ENCODE assay signal across 13 cellular contexts in the genomic region with DNA sequence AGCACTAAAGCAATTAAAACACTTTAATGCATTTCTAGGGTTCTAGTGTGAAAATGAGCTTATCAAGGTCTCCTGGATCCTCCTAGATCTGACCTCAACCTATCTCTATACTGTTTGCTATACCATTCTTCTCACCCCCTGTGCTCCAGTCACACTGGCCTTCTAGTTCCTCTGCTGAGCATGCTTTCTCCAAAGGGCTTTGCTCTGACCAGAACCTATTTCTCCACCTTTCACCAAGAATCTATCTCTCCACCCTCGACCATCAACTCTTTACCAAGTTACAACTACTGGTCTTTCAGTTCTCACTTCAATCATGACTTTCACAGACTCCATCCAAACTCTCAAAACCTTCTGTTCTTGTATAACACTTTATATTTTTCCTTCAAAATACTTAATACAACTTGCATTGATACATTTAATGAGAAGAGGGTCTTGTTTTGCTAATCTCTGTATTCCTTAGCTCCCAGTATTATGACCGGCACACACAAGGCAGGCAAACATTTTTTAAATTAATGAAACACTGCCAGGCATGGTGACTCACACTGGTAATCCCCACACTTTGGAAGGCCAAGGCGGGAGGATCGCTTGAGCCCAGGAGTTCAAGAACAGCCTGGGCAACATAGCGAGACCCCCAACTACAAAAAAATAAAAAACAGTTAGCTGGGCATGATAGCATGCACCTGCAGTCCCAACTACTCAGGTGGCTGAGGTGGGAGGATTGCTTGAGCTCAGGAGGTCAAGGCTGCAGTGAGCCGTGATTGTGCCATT. TPM values are rescaled to one million over a fixed set of nuclear protein-coding genes. Genes with fewer than 3 reads are reported as not detected.
DNase-seq lines count a peak whose midpoint lies in the region; ATAC-seq and TF ChIP-seq lines count a peak whose summit lies in the region.
"Had no signal": no experiment of that assay in that cellular context is flagged by ENCODE, and none has a peak within 500 bp of the region (broad histone marks: within the 10 kb centered on the region; RNA-seq: fewer than 3 reads in every experiment).

No MANE protein-coding gene starts in this region.

- peak overlapping the region in 2 of 3 donors; percentile 6 to 56 for H3K27ac Mint-ChIP-seq in CD4-positive, CD25-positive, alpha-beta regulatory T cell
- H3K27ac Mint-ChIP-seq in mesothelial cell of epicardium: no peak overlapping the region
- H3K27ac Mint-ChIP-seq: activated naive CD4-positive, alpha-beta T cell treated with anti-CD3 and anti-CD28 coated beads for 36 hours had no signal

- TF ChIP-seq CTCF in ascending aorta (IDR thresholded peaks at IDR 0.05): no peak
- no peak for TF ChIP-seq CTCF in mesothelial cell of epicardium (IDR thresholded peaks at IDR 0.05; ENCODE audit: unreplicated experiment)

- no peaks in the 10 kb centered on the region for H3K27me3 Mint-ChIP-seq in CD4-positive, CD25-positive, alpha-beta regulatory T cell
- no peaks in the 10 kb centered on the region for H3K27me3 Mint-ChIP-seq in mesothelial cell of epicardium (ENCODE audit: low read depth)

- intact Hi-C loops in ascending aorta (cut with DNase I): no loop called here

- no peak for DNase-seq in CD4-positive, CD25-positive, alpha-beta regulatory T cell
- DNase-seq in ascending aorta (ENCODE audit: low spot score in 2 of 2) (no peak), kidney tubule cell (ENCODE audit: low spot score) (peak; percentile 41), mesothelial cell of epicardium (ENCODE audit: low spot score in 2 of 2, unreplicated experiment in 2 of 2) (no peak), COLO829 (ENCODE audit: low spot score) (no peak), GOT3 (lab: John Stamatoyannopoulos, UW) (no peak)
- no peak for DNase-seq in activated CD4-positive, CD25-positive, alpha-beta regulatory T cell (lab: John Stamatoyannopoulos, UW)
- DNase-seq: activated naive CD4-positive, alpha-beta T cell treated with anti-CD3 and anti-CD28 coated beads for 36 hours; NCI-H1417 treated with DMSO at 0.1 percent for 48 hours; OCI-M1 had no signal

- H3K27ac ChIP-seq in CD4-positive, CD25-positive, alpha-beta regulatory T cell (ENCODE audit: insufficient read depth, low read length, poor library complexity, severe bottlenecking): no peak overlapping the region
- peak overlapping the region; percentile 25 to 53 for H3K27ac ChIP-seq in ascending aorta
- H3K27ac ChIP-seq: epithelial cell of prostate had no signal

- peak overlapping the region in 3 of 4 donors; percentile 17 to 62 (median 18) for H3K4me3 Mint-ChIP-seq in CD4-positive, CD25-positive, alpha-beta regulatory T cell
- H3K4me3 Mint-ChIP-seq in mesothelial cell of epicardium: no peak overlapping the region
- H3K4me3 Mint-ChIP-seq: activated naive CD4-positive, alpha-beta T cell treated with anti-CD3 and anti-CD28 coated beads for 36 hours had no signal

- peaks cover 57 to 82% (median 64%) of the 10 kb centered on the region in 4 donors for H3K4me1 Mint-ChIP-seq in CD4-positive, CD25-positive, alpha-beta regulatory T cell
- H3K4me1 Mint-ChIP-seq in mesothelial cell of epicardium: peaks cover 28% of the 10 kb centered on the region

- H3K36me3 Mint-ChIP-seq in CD4-positive, CD25-positive, alpha-beta regulatory T cell: no peaks in the 10 kb centered on the region
- no peaks in the 10 kb centered on the region for H3K36me3 Mint-ChIP-seq in mesothelial cell of epicardium

- peaks cover 24% of the 10 kb centered on the region for H3K4me1 ChIP-seq in CD4-positive, CD25-positive, alpha-beta regulatory T cell (ENCODE audit: control insufficient read depth, insufficient read depth, low read length, poor library complexity, severe bottlenecking)
- peaks cover 3 to 68% of the 10 kb centered on the region in 2 donors for H3K4me1 ChIP-seq in ascending aorta

- H3K9me3 ChIP-seq in CD4-positive, CD25-positive, alpha-beta regulatory T cell (ENCODE audit: control insufficient read depth in 2 of 2, low read length in 2 of 2): no peaks in the 10 kb centered on the region
- H3K9me3 ChIP-seq in ascending aorta: no peaks in the 10 kb centered on the region

- ATAC-seq in CD4-positive, CD25-positive, alpha-beta regulatory T cell (ENCODE audit: low read depth in 2 of 2): no peak
- ATAC-seq in GM21786 (IDR thresholded peaks at IDR 0.05; ENCODE audit: unreplicated experiment): peak; percentile 54

- H3K27me3 ChIP-seq in CD4-positive, CD25-positive, alpha-beta regulatory T cell (ENCODE audit: control insufficient read depth, insufficient read depth, low read length): no peaks in the 10 kb centered on the region
- H3K27me3 ChIP-seq in ascending aorta: no peaks in the 10 kb centered on the region

- H3K36me3 ChIP-seq in CD4-positive, CD25-positive, alpha-beta regulatory T cell (ENCODE audit: control insufficient read depth, insufficient read depth, low read length): peaks cover 6% of the 10 kb centered on the region
- H3K36me3 ChIP-seq in ascending aorta: no peaks in the 10 kb centered on the region

- no peaks in the 10 kb centered on the region for H3K9me3 Mint-ChIP-seq in CD4-positive, CD25-positive, alpha-beta regulatory T cell
- H3K9me3 Mint-ChIP-seq in mesothelial cell of epicardium: no peaks in the 10 kb centered on the region
- H3K9me3 Mint-ChIP-seq: activated naive CD4-positive, alpha-beta T cell treated with anti-CD3 and anti-CD28 coated beads for 36 hours had no signal

- H3K4me3 ChIP-seq in CD4-positive, CD25-positive, alpha-beta regulatory T cell (ENCODE audit: low read depth, low read length): no peak overlapping the region
- no peak overlapping the region for H3K4me3 ChIP-seq in ascending aorta
- H3K4me3 ChIP-seq: skin epidermis had no signal

RNA-seq across cellular contexts. Expression of a gene that starts 22.8 kb away (rescaled TPM):
- total RNA-seq in CD4-positive, CD25-positive, alpha-beta regulatory T cell: 153 TPM
- polyA plus RNA-seq in CD4-positive, CD25-positive, alpha-beta regulatory T cell: 100 to 1,000 TPM in 3 of 4 donors, 10 to 100 TPM in 1; 91.8 to 138 (median 105) TPM
- total RNA-seq in ascending aorta (374 TPM), mesothelial cell of epicardium (106 to 123 TPM (median 120 TPM) in 3 replicates)
